ENCODE assay signal across 1 cellular context in the genomic region with DNA sequence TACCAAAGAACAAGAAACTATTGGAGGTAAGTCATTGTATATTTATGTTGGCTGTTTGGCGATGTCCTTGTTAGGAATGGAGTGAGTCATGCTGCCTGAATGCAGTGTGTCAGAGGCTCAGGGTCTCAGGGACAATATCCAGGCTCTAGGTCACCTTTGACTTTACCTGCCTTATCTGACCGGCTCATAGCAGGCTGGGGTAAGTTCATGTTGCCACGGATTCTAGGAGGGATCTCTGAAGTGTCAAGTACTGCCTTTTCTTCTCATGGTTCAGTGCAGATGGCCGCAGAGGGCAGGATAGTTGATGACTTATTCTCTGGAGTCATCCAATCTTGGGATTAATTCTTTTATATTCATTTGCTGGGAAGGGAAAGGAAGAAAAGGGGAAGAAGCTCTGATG.
TF ChIP-seq lines count a peak whose summit lies in the region.

No MANE protein-coding gene starts in this region.

TF ChIP-seq in HepG2, 621 proteins besides CTCF, POLR2A, EP300 and RAD21 (continues in another document):
- TF ChIP-seq FOSL2 (CRISPR knock-in tag; IDR thresholded peaks at IDR 0.05), result peak; percentile 92
- no peak for TF ChIP-seq ZFP36L1 (CRISPR knock-in tag; IDR thresholded peaks at IDR 0.05)
- no peak for TF ChIP-seq ZC3H13 (CRISPR knock-in tag; IDR thresholded peaks at IDR 0.05)
- no peak for TF ChIP-seq SP2 (CRISPR knock-in tag; IDR thresholded peaks at IDR 0.05)
- TF ChIP-seq ERF (CRISPR knock-in tag; IDR thresholded peaks at IDR 0.05), result no peak
- no peak for TF ChIP-seq ARHGAP35 (CRISPR knock-in tag; IDR thresholded peaks at IDR 0.05; ENCODE audit: borderline replicate concordance)
- TF ChIP-seq ZNF564 (CRISPR knock-in tag; IDR thresholded peaks at IDR 0.05), result no peak
- TF ChIP-seq MED13 (CRISPR knock-in tag; IDR thresholded peaks at IDR 0.05), result no peak
- TF ChIP-seq EZH2 (conservative IDR thresholded peaks at IDR 0.05; ENCODE audit: low read depth, low read length), result no peak
- no peak for TF ChIP-seq ZNF614 (CRISPR knock-in tag; IDR thresholded peaks at IDR 0.05; ENCODE audit: borderline replicate concordance)
- TF ChIP-seq HNRNPUL1 (IDR thresholded peaks at IDR 0.05; ENCODE audit: low read depth, low read length), result no peak
- TF ChIP-seq, protein P1, sequence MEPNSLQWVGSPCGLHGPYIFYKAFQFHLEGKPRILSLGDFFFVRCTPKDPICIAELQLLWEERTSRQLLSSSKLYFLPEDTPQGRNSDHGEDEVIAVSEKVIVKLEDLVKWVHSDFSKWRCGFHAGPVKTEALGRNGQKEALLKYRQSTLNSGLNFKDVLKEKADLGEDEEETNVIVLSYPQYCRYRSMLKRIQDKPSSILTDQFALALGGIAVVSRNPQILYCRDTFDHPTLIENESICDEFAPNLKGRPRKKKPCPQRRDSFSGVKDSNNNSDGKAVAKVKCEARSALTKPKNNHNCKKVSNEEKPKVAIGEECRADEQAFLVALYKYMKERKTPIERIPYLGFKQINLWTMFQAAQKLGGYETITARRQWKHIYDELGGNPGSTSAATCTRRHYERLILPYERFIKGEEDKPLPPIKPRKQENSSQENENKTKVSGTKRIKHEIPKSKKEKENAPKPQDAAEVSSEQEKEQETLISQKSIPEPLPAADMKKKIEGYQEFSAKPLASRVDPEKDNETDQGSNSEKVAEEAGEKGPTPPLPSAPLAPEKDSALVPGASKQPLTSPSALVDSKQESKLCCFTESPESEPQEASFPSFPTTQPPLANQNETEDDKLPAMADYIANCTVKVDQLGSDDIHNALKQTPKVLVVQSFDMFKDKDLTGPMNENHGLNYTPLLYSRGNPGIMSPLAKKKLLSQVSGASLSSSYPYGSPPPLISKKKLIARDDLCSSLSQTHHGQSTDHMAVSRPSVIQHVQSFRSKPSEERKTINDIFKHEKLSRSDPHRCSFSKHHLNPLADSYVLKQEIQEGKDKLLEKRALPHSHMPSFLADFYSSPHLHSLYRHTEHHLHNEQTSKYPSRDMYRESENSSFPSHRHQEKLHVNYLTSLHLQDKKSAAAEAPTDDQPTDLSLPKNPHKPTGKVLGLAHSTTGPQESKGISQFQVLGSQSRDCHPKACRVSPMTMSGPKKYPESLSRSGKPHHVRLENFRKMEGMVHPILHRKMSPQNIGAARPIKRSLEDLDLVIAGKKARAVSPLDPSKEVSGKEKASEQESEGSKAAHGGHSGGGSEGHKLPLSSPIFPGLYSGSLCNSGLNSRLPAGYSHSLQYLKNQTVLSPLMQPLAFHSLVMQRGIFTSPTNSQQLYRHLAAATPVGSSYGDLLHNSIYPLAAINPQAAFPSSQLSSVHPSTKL (CRISPR knock-in tag; IDR thresholded peaks at IDR 0.05), result peak; percentile 39
- TF ChIP-seq PCBP1 (IDR thresholded peaks at IDR 0.05; ENCODE audit: borderline replicate concordance, low read depth, low read length), result no peak
- TF ChIP-seq, protein P2, sequence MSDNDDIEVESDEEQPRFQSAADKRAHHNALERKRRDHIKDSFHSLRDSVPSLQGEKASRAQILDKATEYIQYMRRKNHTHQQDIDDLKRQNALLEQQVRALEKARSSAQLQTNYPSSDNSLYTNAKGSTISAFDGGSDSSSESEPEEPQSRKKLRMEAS (IDR thresholded peaks at IDR 0.05), result no peak
- no peak for TF ChIP-seq SSRP1 (CRISPR knock-in tag; IDR thresholded peaks at IDR 0.05)
- TF ChIP-seq, protein P3, sequence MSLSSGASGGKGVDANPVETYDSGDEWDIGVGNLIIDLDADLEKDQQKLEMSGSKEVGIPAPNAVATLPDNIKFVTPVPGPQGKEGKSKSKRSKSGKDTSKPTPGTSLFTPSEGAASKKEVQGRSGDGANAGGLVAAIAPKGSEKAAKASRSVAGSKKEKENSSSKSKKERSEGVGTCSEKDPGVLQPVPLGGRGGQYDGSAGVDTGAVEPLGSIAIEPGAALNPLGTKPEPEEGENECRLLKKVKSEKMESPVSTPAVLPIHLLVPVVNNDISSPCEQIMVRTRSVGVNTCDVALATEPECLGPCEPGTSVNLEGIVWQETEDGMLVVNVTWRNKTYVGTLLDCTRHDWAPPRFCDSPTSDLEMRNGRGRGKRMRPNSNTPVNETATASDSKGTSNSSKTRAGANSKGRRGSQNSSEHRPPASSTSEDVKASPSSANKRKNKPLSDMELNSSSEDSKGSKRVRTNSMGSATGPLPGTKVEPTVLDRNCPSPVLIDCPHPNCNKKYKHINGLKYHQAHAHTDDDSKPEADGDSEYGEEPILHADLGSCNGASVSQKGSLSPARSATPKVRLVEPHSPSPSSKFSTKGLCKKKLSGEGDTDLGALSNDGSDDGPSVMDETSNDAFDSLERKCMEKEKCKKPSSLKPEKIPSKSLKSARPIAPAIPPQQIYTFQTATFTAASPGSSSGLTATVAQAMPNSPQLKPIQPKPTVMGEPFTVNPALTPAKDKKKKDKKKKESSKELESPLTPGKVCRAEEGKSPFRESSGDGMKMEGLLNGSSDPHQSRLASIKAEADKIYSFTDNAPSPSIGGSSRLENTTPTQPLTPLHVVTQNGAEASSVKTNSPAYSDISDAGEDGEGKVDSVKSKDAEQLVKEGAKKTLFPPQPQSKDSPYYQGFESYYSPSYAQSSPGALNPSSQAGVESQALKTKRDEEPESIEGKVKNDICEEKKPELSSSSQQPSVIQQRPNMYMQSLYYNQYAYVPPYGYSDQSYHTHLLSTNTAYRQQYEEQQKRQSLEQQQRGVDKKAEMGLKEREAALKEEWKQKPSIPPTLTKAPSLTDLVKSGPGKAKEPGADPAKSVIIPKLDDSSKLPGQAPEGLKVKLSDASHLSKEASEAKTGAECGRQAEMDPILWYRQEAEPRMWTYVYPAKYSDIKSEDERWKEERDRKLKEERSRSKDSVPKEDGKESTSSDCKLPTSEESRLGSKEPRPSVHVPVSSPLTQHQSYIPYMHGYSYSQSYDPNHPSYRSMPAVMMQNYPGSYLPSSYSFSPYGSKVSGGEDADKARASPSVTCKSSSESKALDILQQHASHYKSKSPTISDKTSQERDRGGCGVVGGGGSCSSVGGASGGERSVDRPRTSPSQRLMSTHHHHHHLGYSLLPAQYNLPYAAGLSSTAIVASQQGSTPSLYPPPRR (CRISPR knock-in tag; IDR thresholded peaks at IDR 0.05; ENCODE audit: borderline replicate concordance), result no peak
- TF ChIP-seq, protein P4, sequence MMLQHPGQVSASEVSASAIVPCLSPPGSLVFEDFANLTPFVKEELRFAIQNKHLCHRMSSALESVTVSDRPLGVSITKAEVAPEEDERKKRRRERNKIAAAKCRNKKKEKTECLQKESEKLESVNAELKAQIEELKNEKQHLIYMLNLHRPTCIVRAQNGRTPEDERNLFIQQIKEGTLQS (CRISPR knock-in tag; IDR thresholded peaks at IDR 0.05), result peak; percentile 68; the same call in 1 of the 2 replicates
- TF ChIP-seq, protein P5, sequence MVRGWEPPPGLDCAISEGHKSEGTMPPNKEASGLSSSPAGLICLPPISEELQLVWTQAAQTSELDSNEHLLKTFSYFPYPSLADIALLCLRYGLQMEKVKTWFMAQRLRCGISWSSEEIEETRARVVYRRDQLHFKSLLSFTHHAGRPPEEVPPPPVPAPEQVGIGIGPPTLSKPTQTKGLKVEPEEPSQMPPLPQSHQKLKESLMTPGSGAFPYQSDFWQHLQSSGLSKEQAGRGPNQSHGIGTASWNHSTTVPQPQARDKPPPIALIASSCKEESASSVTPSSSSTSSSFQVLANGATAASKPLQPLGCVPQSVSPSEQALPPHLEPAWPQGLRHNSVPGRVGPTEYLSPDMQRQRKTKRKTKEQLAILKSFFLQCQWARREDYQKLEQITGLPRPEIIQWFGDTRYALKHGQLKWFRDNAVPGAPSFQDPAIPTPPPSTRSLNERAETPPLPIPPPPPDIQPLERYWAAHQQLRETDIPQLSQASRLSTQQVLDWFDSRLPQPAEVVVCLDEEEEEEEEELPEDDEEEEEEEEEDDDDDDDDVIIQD (CRISPR knock-in tag; IDR thresholded peaks at IDR 0.05; ENCODE audit: low read depth), result peak; percentile 78; the same call in 1 of the 2 replicates
- no peak for TF ChIP-seq ZNF562 (CRISPR knock-in tag; IDR thresholded peaks at IDR 0.05; ENCODE audit: borderline replicate concordance)
- peak; percentile 35; the same call in 1 of the 2 replicates for TF ChIP-seq RXRB (CRISPR knock-in tag; IDR thresholded peaks at IDR 0.05; ENCODE audit: borderline replicate concordance)
- TF ChIP-seq ZNF788 (CRISPR knock-in tag; IDR thresholded peaks at IDR 0.05; ENCODE audit: borderline replicate concordance), result no peak
- TF ChIP-seq, protein P6, sequence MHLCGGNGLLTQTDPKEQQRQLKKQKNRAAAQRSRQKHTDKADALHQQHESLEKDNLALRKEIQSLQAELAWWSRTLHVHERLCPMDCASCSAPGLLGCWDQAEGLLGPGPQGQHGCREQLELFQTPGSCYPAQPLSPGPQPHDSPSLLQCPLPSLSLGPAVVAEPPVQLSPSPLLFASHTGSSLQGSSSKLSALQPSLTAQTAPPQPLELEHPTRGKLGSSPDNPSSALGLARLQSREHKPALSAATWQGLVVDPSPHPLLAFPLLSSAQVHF (CRISPR knock-in tag; IDR thresholded peaks at IDR 0.05), result no peak
- TF ChIP-seq HMG20A (CRISPR knock-in tag; IDR thresholded peaks at IDR 0.05; ENCODE audit: borderline replicate concordance), result no peak
- TF ChIP-seq TEAD3 (CRISPR knock-in tag; optimal IDR thresholded peaks at IDR 0.05; ENCODE audit: borderline replicate concordance), result peak; percentile 83
- TF ChIP-seq, protein P7, sequence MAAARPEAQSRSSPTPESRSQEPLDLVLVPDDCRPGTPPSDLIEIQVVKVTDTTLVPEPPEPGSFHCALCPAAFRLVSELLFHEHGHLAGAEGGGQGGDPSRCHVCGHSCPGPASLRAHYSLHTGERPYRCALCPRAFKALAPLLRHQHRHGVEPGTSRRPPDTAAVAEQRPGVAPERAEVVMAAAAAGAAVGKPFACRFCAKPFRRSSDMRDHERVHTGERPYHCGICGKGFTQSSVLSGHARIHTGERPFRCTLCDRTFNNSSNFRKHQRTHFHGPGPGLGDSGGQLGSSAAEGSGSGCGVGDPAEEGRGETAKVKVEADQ (CRISPR knock-in tag; IDR thresholded peaks at IDR 0.05; ENCODE audit: borderline replicate concordance), result no peak
- TF ChIP-seq FOSL1 (CRISPR knock-in tag; IDR thresholded peaks at IDR 0.05; ENCODE audit: borderline replicate concordance), result peak; percentile 65; the same call in 1 of the 2 replicates
- TF ChIP-seq, protein P8, sequence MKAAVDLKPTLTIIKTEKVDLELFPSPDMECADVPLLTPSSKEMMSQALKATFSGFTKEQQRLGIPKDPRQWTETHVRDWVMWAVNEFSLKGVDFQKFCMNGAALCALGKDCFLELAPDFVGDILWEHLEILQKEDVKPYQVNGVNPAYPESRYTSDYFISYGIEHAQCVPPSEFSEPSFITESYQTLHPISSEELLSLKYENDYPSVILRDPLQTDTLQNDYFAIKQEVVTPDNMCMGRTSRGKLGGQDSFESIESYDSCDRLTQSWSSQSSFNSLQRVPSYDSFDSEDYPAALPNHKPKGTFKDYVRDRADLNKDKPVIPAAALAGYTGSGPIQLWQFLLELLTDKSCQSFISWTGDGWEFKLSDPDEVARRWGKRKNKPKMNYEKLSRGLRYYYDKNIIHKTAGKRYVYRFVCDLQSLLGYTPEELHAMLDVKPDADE (CRISPR knock-in tag; IDR thresholded peaks at IDR 0.05), result no peak
- no peak for TF ChIP-seq ZNF720 (CRISPR knock-in tag; IDR thresholded peaks at IDR 0.05)
- TF ChIP-seq ZNF780A (CRISPR knock-in tag; IDR thresholded peaks at IDR 0.05), result no peak
- TF ChIP-seq, protein P9, sequence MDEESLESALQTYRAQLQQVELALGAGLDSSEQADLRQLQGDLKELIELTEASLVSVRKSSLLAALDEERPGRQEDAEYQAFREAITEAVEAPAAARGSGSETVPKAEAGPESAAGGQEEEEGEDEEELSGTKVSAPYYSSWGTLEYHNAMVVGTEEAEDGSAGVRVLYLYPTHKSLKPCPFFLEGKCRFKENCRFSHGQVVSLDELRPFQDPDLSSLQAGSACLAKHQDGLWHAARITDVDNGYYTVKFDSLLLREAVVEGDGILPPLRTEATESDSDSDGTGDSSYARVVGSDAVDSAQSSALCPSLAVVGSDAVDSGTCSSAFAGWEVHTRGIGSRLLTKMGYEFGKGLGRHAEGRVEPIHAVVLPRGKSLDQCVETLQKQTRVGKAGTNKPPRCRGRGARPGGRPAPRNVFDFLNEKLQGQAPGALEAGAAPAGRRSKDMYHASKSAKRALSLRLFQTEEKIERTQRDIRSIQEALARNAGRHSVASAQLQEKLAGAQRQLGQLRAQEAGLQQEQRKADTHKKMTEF (CRISPR knock-in tag; IDR thresholded peaks at IDR 0.05), result no peak
- TF ChIP-seq NR2F1 (CRISPR knock-in tag; IDR thresholded peaks at IDR 0.05), result peak in 1 of 2 experiments; percentile 38; a peak in 1 of 4 replicates
- TF ChIP-seq JUNB (CRISPR knock-in tag; IDR thresholded peaks at IDR 0.05; ENCODE audit: borderline replicate concordance), result peak; percentile 48; the same call in 1 of the 2 replicates
- TF ChIP-seq AHR (CRISPR knock-in tag; IDR thresholded peaks at IDR 0.05), result no peak
- TF ChIP-seq BCL6 (CRISPR knock-in tag; IDR thresholded peaks at IDR 0.05), result no peak
- TF ChIP-seq ZNF274 (CRISPR knock-in tag; IDR thresholded peaks at IDR 0.05), result no peak
- TF ChIP-seq SOX13 (IDR thresholded peaks at IDR 0.05), result no peak
- peak in 1 of 2 experiments; percentile 24; a peak in 1 of 4 replicates for TF ChIP-seq SOX13 (CRISPR knock-in tag; conservative IDR thresholded peaks at IDR 0.05 in 1 of 2, IDR thresholded peaks at IDR 0.05 in 1 of 2)
- peak; percentile 47; the same call in 1 of the 2 replicates for TF ChIP-seq ZNF644 (CRISPR knock-in tag; IDR thresholded peaks at IDR 0.05; ENCODE audit: low read depth)
- TF ChIP-seq ZSCAN25 (CRISPR knock-in tag; IDR thresholded peaks at IDR 0.05), result no peak
- TF ChIP-seq RARA (CRISPR knock-in tag; IDR thresholded peaks at IDR 0.05), result peak; percentile 28; the same call in 1 of the 2 replicates
